Comparison of ENCODE assay signal across 8 cellular contexts in genomic region chr5:34007116-34007674, GRCh38. TPM values are rescaled to one million over a fixed set of nuclear protein-coding genes. Genes with fewer than 3 reads are reported as not detected.
DNase-seq lines count a peak whose midpoint lies in the region; ATAC-seq and TF ChIP-seq lines count a peak whose summit lies in the region.

No MANE protein-coding gene starts in this region.

- H3K27ac Mint-ChIP-seq in dendritic cell treated with granulocyte-macrophage colony-stimulating factor and Interleukin-4, amounts not matched to agents 40 ng/mL and 50 ng/mL, for 4 days: peak overlapping the region; percentile 82
- peak overlapping the region; percentile 84 for H3K27ac Mint-ChIP-seq in memory B cell

- no peaks in the 10 kb centered on the region for H3K79me2 ChIP-seq in OCI-LY1 (ENCODE audit: insufficient read depth, low read length)

- DNase-seq in GM03348 (ENCODE audit: low spot score) (peak; percentile 51), memory B cell (ENCODE audit: low spot score in 2 of 2) (no peak), upper lobe of right lung (no peak), NK-92 (lab: John Stamatoyannopoulos, UW; ENCODE audit: unreplicated experiment) (no peak), activated gamma-delta T cell treated with Interleukin-2 at 50 U/mL for 16 hours (no peak), germinal center (ENCODE audit: low spot score) (no peak)

- no peak for ATAC-seq in memory B cell (ENCODE audit: low read depth)
- no peak for ATAC-seq in upper lobe of right lung

- H2AFZ ChIP-seq in OCI-LY1 (ENCODE audit: low read length): peak overlapping the region; percentile 91; the same call in 1 of the 2 replicates

- H3K4me3 ChIP-seq in OCI-LY1 (ENCODE audit: low read depth, low read length, poor library complexity, severe bottlenecking): peak overlapping the region; percentile 66
- peak overlapping the region; percentile 79 for H3K4me3 ChIP-seq in upper lobe of right lung

- no peaks in the 10 kb centered on the region for H3F3A ChIP-seq in OCI-LY1 (ENCODE audit: insufficient read depth, low read length)

- H3K27ac ChIP-seq in OCI-LY1 (ENCODE audit: low read depth, low read length, poor library complexity, severe bottlenecking) (peak overlapping the region; percentile 19), upper lobe of right lung (peak overlapping the region; percentile 86)

- H3K4me1 ChIP-seq in OCI-LY1 (ENCODE audit: insufficient read depth, low read length, severe bottlenecking) (peaks cover 17% of the 10 kb centered on the region), upper lobe of right lung (peaks cover 19% of the 10 kb centered on the region)

- H3K9ac ChIP-seq in OCI-LY1 (ENCODE audit: low read length): peak overlapping the region; percentile 81

- intact Hi-C loops in dendritic cell treated with granulocyte-macrophage colony-stimulating factor and Interleukin-4, amounts not matched to agents 40 ng/mL and 50 ng/mL, for 4 days (cut with micrococcal nuclease): loop anchor here (5.0 kb wide), 1 partner anchor 925 kb away; no protein-coding TSS in a partner anchor
- intact Hi-C loops in upper lobe of right lung (cut with DNase I): no loop called here

- H3K27me3 ChIP-seq in OCI-LY1 (ENCODE audit: insufficient read depth, low read length) (no peaks in the 10 kb centered on the region), upper lobe of right lung (no peaks in the 10 kb centered on the region)

- no peaks in the 10 kb centered on the region for H3K9me3 ChIP-seq in OCI-LY1 (ENCODE audit: low read length)
- no peaks in the 10 kb centered on the region for H3K9me3 ChIP-seq in upper lobe of right lung

- peak overlapping the region; percentile 95 for H3K4me2 ChIP-seq in OCI-LY1 (ENCODE audit: low read length)

- H3K4me1 Mint-ChIP-seq in dendritic cell treated with granulocyte-macrophage colony-stimulating factor and Interleukin-4, amounts not matched to agents 40 ng/mL and 50 ng/mL, for 4 days (ENCODE audit: low read depth): peaks cover 17% of the 10 kb centered on the region
- peaks cover 4% of the 10 kb centered on the region for H3K4me1 Mint-ChIP-seq in memory B cell

- H3K4me3 Mint-ChIP-seq in dendritic cell treated with granulocyte-macrophage colony-stimulating factor and Interleukin-4, amounts not matched to agents 40 ng/mL and 50 ng/mL, for 4 days: peak overlapping the region; percentile 80
- peak overlapping the region; percentile 96 for H3K4me3 Mint-ChIP-seq in memory B cell

- TF ChIP-seq CTCF in OCI-LY1 (IDR thresholded peaks at IDR 0.05; ENCODE audit: low read length) (no peak), upper lobe of right lung (IDR thresholded peaks at IDR 0.05) (no peak)

- H3K36me3 Mint-ChIP-seq in dendritic cell treated with granulocyte-macrophage colony-stimulating factor and Interleukin-4, amounts not matched to agents 40 ng/mL and 50 ng/mL, for 4 days (ENCODE audit: low read depth): peaks cover 24% of the 10 kb centered on the region
- peaks cover 12% of the 10 kb centered on the region for H3K36me3 Mint-ChIP-seq in memory B cell

- H3K36me3 ChIP-seq in OCI-LY1 (ENCODE audit: insufficient read depth, low read length) (no peaks in the 10 kb centered on the region), upper lobe of right lung (peaks cover 14% of the 10 kb centered on the region)

- no peaks in the 10 kb centered on the region for H3K9me2 ChIP-seq in OCI-LY1 (ENCODE audit: low read depth, low read length)

- no peaks in the 10 kb centered on the region for H3K27me3 Mint-ChIP-seq in dendritic cell treated with granulocyte-macrophage colony-stimulating factor and Interleukin-4, amounts not matched to agents 40 ng/mL and 50 ng/mL, for 4 days
- no peaks in the 10 kb centered on the region for H3K27me3 Mint-ChIP-seq in memory B cell

- H4K20me1 ChIP-seq in OCI-LY1 (ENCODE audit: insufficient read depth, low read length): no peaks in the 10 kb centered on the region

- no peaks in the 10 kb centered on the region for H3K9me3 Mint-ChIP-seq in dendritic cell treated with granulocyte-macrophage colony-stimulating factor and Interleukin-4, amounts not matched to agents 40 ng/mL and 50 ng/mL, for 4 days
- H3K9me3 Mint-ChIP-seq in memory B cell: no peaks in the 10 kb centered on the region

RNA-seq across cellular contexts. Expression of gene AMACR, which starts 0.7 kb away (rescaled TPM):
- total RNA-seq in upper lobe of right lung: 9.1 TPM

RNA-seq across cellular contexts. Expression of gene SLC45A2, which starts 22.7 kb away (rescaled TPM):
- total RNA-seq in upper lobe of right lung: not detected

RNA-seq across cellular contexts. Expression of gene C1QTNF3, which starts 35.8 kb away (rescaled TPM):
- total RNA-seq in upper lobe of right lung: 4.5 TPM
